ENCODE assay signal across 37 cellular contexts in the genomic region with DNA sequence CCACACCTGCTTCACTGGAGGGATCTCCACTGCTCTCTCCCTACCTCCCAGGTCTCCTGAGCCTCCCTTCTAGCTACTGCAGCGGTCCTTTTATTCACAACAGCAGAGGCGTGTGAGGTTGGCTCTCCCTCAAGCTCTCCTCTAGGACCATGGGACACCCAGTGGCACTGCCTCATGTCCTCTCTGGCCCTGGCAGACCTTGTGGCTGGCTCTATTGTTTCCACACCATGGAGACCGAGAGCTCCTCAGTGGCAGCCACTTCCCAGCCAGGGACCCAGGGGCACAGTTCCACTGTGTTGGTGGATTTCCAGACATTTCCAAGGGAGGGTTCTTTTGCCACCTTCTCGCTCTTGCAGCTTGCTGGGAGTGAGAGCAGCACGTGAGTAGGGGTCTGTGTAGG.
"Had no signal": no experiment of that assay in that cellular context is flagged by ENCODE, and none has a peak within 500 bp of the region (broad histone marks: within the 10 kb centered on the region; RNA-seq: fewer than 3 reads in every experiment).

No MANE protein-coding gene starts in this region.

- FAIRE-seq: RCC 7860 had no signal

- H3K27ac ChIP-seq: brain microvascular endothelial cell, cardiac muscle cell, PC-9, WERI-Rb-1 had no signal

- H3K27ac Mint-ChIP-seq: activated CD8-positive, alpha-beta T cell treated with anti-CD3 and anti-CD28 coated beads for 36 hours; activated naive CD8-positive, alpha-beta T cell treated with anti-CD3 and anti-CD28 coated beads for 36 hours; activated T-cell treated with anti-CD3 and anti-CD28 coated beads, Interleukin-2, amount 50 U/mL, for 72 hours; activated T-helper 17 cell treated with anti-CD3 and anti-CD28 coated beads, Interleukin-2, amount 50 U/mL, for 72 hours had no signal

- H3K36me3 Mint-ChIP-seq: activated naive CD8-positive, alpha-beta T cell treated with anti-CD3 and anti-CD28 coated beads for 36 hours had no signal

- H3K9me3 Mint-ChIP-seq: activated CD8-positive, alpha-beta T cell treated with anti-CD3 and anti-CD28 coated beads for 36 hours; activated naive CD8-positive, alpha-beta T cell treated with anti-CD3 and anti-CD28 coated beads for 36 hours; activated T-cell treated with anti-CD3 and anti-CD28 coated beads, Interleukin-2, amount 50 U/mL, for 72 hours; activated T-helper 17 cell treated with anti-CD3 and anti-CD28 coated beads, Interleukin-2, amount 50 U/mL, for 72 hours had no signal

- H3K4me3 ChIP-seq: cardiac muscle cell, PC-9 had no signal

- H3K4me3 Mint-ChIP-seq: activated CD8-positive, alpha-beta T cell treated with anti-CD3 and anti-CD28 coated beads for 36 hours; activated naive CD8-positive, alpha-beta T cell treated with anti-CD3 and anti-CD28 coated beads for 36 hours; activated T-cell treated with anti-CD3 and anti-CD28 coated beads, Interleukin-2, amount 50 U/mL, for 72 hours; activated T-helper 17 cell treated with anti-CD3 and anti-CD28 coated beads, Interleukin-2, amount 50 U/mL, for 72 hours had no signal

- H2AFZ ChIP-seq: PC-9 had no signal

- H3K36me3 ChIP-seq: brain microvascular endothelial cell, cardiac muscle cell, WERI-Rb-1 had no signal

- H3K4me2 ChIP-seq: PC-9 had no signal

- DNase-seq: activated CD4-positive, alpha-beta T cell treated with anti-CD3 and anti-CD28 coated beads for 1 hour; activated CD4-positive, alpha-beta T cell treated with anti-CD3 and anti-CD28 coated beads for 48 hours; activated CD4-positive, CD25-positive, alpha-beta regulatory T cell; activated CD8-positive, alpha-beta T cell treated with anti-CD3 and anti-CD28 coated beads for 36 hours; activated effector memory CD4-positive, alpha-beta T cell treated with anti-CD3 and anti-CD28 coated beads, Interleukin-2, amount 50 U/mL, for 16 hours; activated naive CD4-positive, alpha-beta T cell; activated naive CD4-positive, alpha-beta T cell treated with anti-CD3 and anti-CD28 coated beads, Interleukin-2, amount 50 U/mL, for 16 hours; activated naive CD8-positive, alpha-beta T cell treated with anti-CD3 and anti-CD28 coated beads for 36 hours; activated T-cell treated with anti-CD3 and anti-CD28 coated beads, Interleukin-2, amount 50 U/mL, for 1 hour; activated T-cell treated with anti-CD3 and anti-CD28 coated beads, Interleukin-2, amount 50 U/mL, for 72 hours; amniotic stem cell; aorta; brain microvascular endothelial cell; Kasumi-1; KG1; MM.1S; MV-4-11; NCI-H1092; NCI-H146; NCI-H187; NCI-H2029 treated with DMSO at 0.1 percent for 48 hours; NCI-H2107; NCI-H2171; NCI-H510A; NCI-H526; NCI-H748 treated with DMSO at 0.1 percent for 48 hours; NK-92 treated with Interleukin-12 subunit alpha and Interleukin-12 subunit beta, amount 100 ng/mL, for 24 hours; Right ventricle myocardium superior; SW 1271; T-helper 1 cell; T-helper 2 cell; T-helper 9 cell; WERI-Rb-1 had no signal

- ATAC-seq: activated CD8-positive, alpha-beta T cell treated with anti-CD3 and anti-CD28 coated beads for 36 hours; activated T-cell treated with anti-CD3 and anti-CD28 coated beads, Interleukin-2, amount 50 U/mL, for 72 hours; activated T-helper 17 cell treated with anti-CD3 and anti-CD28 coated beads, Interleukin-2, amount 50 U/mL, for 72 hours had no signal

- H3K27me3 ChIP-seq: brain microvascular endothelial cell, cardiac muscle cell had no signal
